ENCODE assay signal across 8 cellular contexts in genomic region chr5:893137-893506, GRCh38. TPM values are rescaled to one million over a fixed set of nuclear protein-coding genes. Genes with fewer than 3 reads are reported as not detected.
DNase-seq lines count a peak whose midpoint lies in the region; TF ChIP-seq lines count a peak whose summit lies in the region.

No MANE protein-coding gene starts in this region.

- no peak overlapping the region for H3K4me2 ChIP-seq in neural cell (ENCODE audit: low read length)

- H3K36me3 Mint-ChIP-seq in chondrocyte (ENCODE audit: low read depth), result peaks cover 5% of the 10 kb centered on the region

- no peaks in the 10 kb centered on the region for H3F3A ChIP-seq in neural cell (ENCODE audit: insufficient read depth, low read length, poor library complexity, severe bottlenecking)

- peak overlapping the region; percentile 94 for H3K4me3 Mint-ChIP-seq in chondrocyte (ENCODE audit: unreplicated experiment)

- H3K9ac ChIP-seq in neural cell (ENCODE audit: low read length), result no peak overlapping the region

- no peak overlapping the region for H3K27ac ChIP-seq in left ventricle myocardium inferior (replicated peaks)
- no peak overlapping the region for H3K27ac ChIP-seq in neural cell (ENCODE audit: low read length)

- H3K79me2 ChIP-seq in neural cell (replicated peaks; ENCODE audit: insufficient read depth, low read length), result peaks cover 28% of the 10 kb centered on the region

- no peaks in the 10 kb centered on the region for H3K9me2 ChIP-seq in neural cell (ENCODE audit: insufficient read depth, low read length)

- H2AFZ ChIP-seq in neural cell (ENCODE audit: low read depth, low read length), result peak overlapping the region; percentile 40

- intact Hi-C loops in left ventricle myocardium inferior (cut with micrococcal nuclease), result no loop called here
- intact Hi-C loops in cardiac septum (cut with DNase I), result no loop called here

- peaks cover 33% of the 10 kb centered on the region for H3K36me3 ChIP-seq in left ventricle myocardium inferior
- no peaks in the 10 kb centered on the region for H3K36me3 ChIP-seq in neural cell (ENCODE audit: insufficient read depth, low read length)

- H3K9me3 ChIP-seq in left ventricle myocardium inferior (replicated peaks) (no peaks in the 10 kb centered on the region), neural cell (ENCODE audit: low read length) (no peaks in the 10 kb centered on the region)

- H3K27me3 Mint-ChIP-seq in chondrocyte (ENCODE audit: low read depth), result no peaks in the 10 kb centered on the region

- no peaks in the 10 kb centered on the region for H3K9me3 Mint-ChIP-seq in chondrocyte (ENCODE audit: low read depth)

- H3K4me3 ChIP-seq in left ventricle myocardium inferior, result peak overlapping the region; percentile 92
- peak overlapping the region; percentile 85 for H3K4me3 ChIP-seq in neural cell (ENCODE audit: low read length)

- no peaks in the 10 kb centered on the region for H3K27me3 ChIP-seq in left ventricle myocardium inferior (ENCODE audit: low read depth)
- no peaks in the 10 kb centered on the region for H3K27me3 ChIP-seq in neural cell (ENCODE audit: insufficient read depth, low read depth, low read length)

- no peak for DNase-seq in left ventricle myocardium inferior
- DNase-seq in cardiac septum (ENCODE audit: low spot score), result no peak
- peak; percentile 67 for DNase-seq in chondrocyte (ENCODE audit: low spot score)
- DNase-seq in AG08396 (ENCODE audit: low spot score), result no peak
- DNase-seq in stimulated activated CD4-positive, alpha-beta T cell treated with anti-CD3 and anti-CD28 coated beads, Interleukin-2, amount 100 ng/mL, for 48 hours, result no peak
- DNase-seq in NCI-H2081 (lab: John Stamatoyannopoulos, UW), result no peak

- peaks cover 30% of the 10 kb centered on the region for H3K4me1 ChIP-seq in left ventricle myocardium inferior

- no peak for TF ChIP-seq CTCF in left ventricle myocardium inferior (IDR thresholded peaks at IDR 0.05; ENCODE audit: borderline replicate concordance)
- no peak for TF ChIP-seq CTCF in chondrocyte (IDR thresholded peaks at IDR 0.05)
- TF ChIP-seq CTCF in neural cell (IDR thresholded peaks at IDR 0.05; ENCODE audit: poor library complexity, severe bottlenecking), result no peak

- TF ChIP-seq EP300 in Ishikawa (IDR thresholded peaks at IDR 0.05; ENCODE audit: borderline replicate concordance) (no peak), neural cell (conservative IDR thresholded peaks at IDR 0.05; ENCODE audit: poor library complexity, severe bottlenecking) (no peak)

- TF ChIP-seq RAD21 in Ishikawa (IDR thresholded peaks at IDR 0.05; ENCODE audit: low read depth) (no peak), neural cell (conservative IDR thresholded peaks at IDR 0.05) (no peak)

- no peak overlapping the region for H3K27ac Mint-ChIP-seq in chondrocyte (ENCODE audit: unreplicated experiment)

- H4K20me1 ChIP-seq in neural cell (ENCODE audit: insufficient read depth), result no peaks in the 10 kb centered on the region

- peaks cover 27% of the 10 kb centered on the region for H3K4me1 Mint-ChIP-seq in chondrocyte (ENCODE audit: low read depth)

TF ChIP-seq in Ishikawa, 13 proteins besides CTCF, POLR2A, EP300 and RAD21:
- TF ChIP-seq ZBTB7A (IDR thresholded peaks at IDR 0.05; ENCODE audit: low read depth) (peak; percentile 35; the same call in 1 of the 2 replicates), CREB1 (IDR thresholded peaks at IDR 0.05; ENCODE audit: low read depth) (no peak)

TF ChIP-seq in neural cell, 6 proteins besides CTCF, POLR2A, EP300 and RAD21:
- TF ChIP-seq REST (IDR thresholded peaks at IDR 0.05; ENCODE audit: borderline replicate concordance) (no peak), TAF1 (IDR thresholded peaks at IDR 0.05; ENCODE audit: low read depth) (no peak), MXI1 (conservative IDR thresholded peaks at IDR 0.05; ENCODE audit: poor library complexity, severe bottlenecking) (no peak), SMC3 (conservative IDR thresholded peaks at IDR 0.05; ENCODE audit: poor library complexity) (no peak), POLR2AphosphoS5 (IDR thresholded peaks at IDR 0.05) (no peak), EZH2 (IDR thresholded peaks at IDR 0.05; ENCODE audit: borderline replicate concordance, insufficient read depth, low read length, poor library complexity, severe bottlenecking) (no peak)

RNA-seq across cellular contexts. Expression of gene TRIP13, which starts 0.4 kb away (rescaled TPM):
- 0.44 TPM for total RNA-seq in left ventricle myocardium inferior
- 0.57 TPM for total RNA-seq in cardiac septum
- 4.9 to 8.1 TPM (median 6.4 TPM) in 3 replicates for total RNA-seq in chondrocyte
- 2.1 and 2.6 TPM in 2 replicates for polyA plus RNA-seq in neural cell
- polyA minus RNA-seq in neural cell, result 2.1 and 2.4 TPM in 2 replicates

RNA-seq across cellular contexts. Expression of gene BRD9, which starts 0.5 kb away (rescaled TPM):
- total RNA-seq in left ventricle myocardium inferior (23.6 TPM), cardiac septum (25.9 TPM), chondrocyte (26.5 to 30.4 TPM (median 30.1 TPM) in 3 replicates)
- 50.4 and 51.3 TPM in 2 replicates for polyA plus RNA-seq in neural cell
- polyA minus RNA-seq in neural cell, result 50.4 and 55.8 TPM in 2 replicates

RNA-seq across cellular contexts. Expression of gene ZDHHC11, which starts 42.3 kb away (rescaled TPM):
- total RNA-seq in left ventricle myocardium inferior, result 18.7 TPM
- 10.6 TPM for total RNA-seq in cardiac septum
- 1.9 to 4.7 TPM (median 2.3 TPM) in 3 replicates for total RNA-seq in chondrocyte
- 11.4 and 12.6 TPM in 2 replicates for polyA plus RNA-seq in neural cell
- polyA minus RNA-seq in neural cell, result 13.2 and 14.9 TPM in 2 replicates
